In the genomic region with DNA sequence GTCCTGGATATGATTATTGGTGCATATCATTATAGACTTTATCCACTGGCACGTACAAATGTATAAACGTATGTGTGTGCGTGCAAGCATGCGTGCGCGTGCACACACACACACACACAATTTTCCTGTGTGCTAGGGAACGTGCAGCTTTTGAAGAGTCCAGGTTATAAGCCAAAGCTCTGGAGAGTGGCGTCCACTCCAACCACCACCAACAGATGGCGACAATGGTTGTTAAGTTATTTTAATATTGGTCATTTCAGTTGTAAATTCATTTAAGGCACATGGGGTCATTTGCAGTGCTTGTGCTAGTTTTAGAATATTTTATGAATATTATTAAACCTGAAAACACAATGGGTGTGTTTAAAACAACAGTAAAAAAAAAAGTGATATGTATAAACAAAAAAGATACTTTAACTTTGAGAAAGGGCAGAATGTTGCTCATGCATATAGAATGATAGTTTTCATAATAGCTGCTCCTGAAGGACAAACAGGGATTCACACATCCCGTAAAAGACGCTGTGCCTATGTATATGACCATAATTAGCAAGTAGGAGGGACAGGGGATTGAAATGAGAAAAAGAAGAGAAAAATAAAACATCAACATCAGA, we compare ENCODE assay signal across 8 cellular contexts.
DNase-seq lines count a peak whose midpoint lies in the region; ATAC-seq and TF ChIP-seq lines count a peak whose summit lies in the region.

No MANE protein-coding gene starts in this region.

- H3K27me3 ChIP-seq in Peyer's patch (no peaks in the 10 kb centered on the region), right atrium auricular region (no peaks in the 10 kb centered on the region)

- H3K4me3 Mint-ChIP-seq in activated naive CD8-positive, alpha-beta T cell treated with anti-CD3 and anti-CD28 coated beads for 36 hours, result no peak overlapping the region

- TF ChIP-seq POLR2A in Peyer's patch (IDR thresholded peaks at IDR 0.05), result no peak

- peak; percentile 25 to 67 (median 59) for TF ChIP-seq CTCF in Peyer's patch (IDR thresholded peaks at IDR 0.05)
- TF ChIP-seq CTCF in right atrium auricular region (IDR thresholded peaks at IDR 0.05), result peak; percentile 51 to 83

- peaks cover 0 to 6% (median 0%) of the 10 kb centered on the region in 4 donors for H3K4me1 ChIP-seq in Peyer's patch
- H3K4me1 ChIP-seq in right atrium auricular region, result peaks cover 0 to 75% of the 10 kb centered on the region in 2 donors

- DNase-seq in ELF-1 (ENCODE audit: low read depth, low spot score) (peak; percentile 40), Peyer's patch (peak; percentile 45 to 77 (median 51)), right atrium auricular region (ENCODE audit: low spot score) (no peak), SHP77 (lab: John Stamatoyannopoulos, UW) (no peak)
- DNase-seq in activated naive CD8-positive, alpha-beta T cell treated with anti-CD3 and anti-CD28 coated beads for 36 hours, result peak; percentile 29
- DNase-seq in stimulated activated CD4-positive, alpha-beta T cell treated with anti-CD3 and anti-CD28 coated beads, Interleukin-15, amount 100 ng/mL, for 24 hours, result peak; percentile 62

- peaks cover 78% of the 10 kb centered on the region for H3K4me1 Mint-ChIP-seq in activated naive CD8-positive, alpha-beta T cell treated with anti-CD3 and anti-CD28 coated beads for 36 hours

- no peaks in the 10 kb centered on the region for H3K9me3 Mint-ChIP-seq in activated naive CD8-positive, alpha-beta T cell treated with anti-CD3 and anti-CD28 coated beads for 36 hours

- H3K4me3 ChIP-seq in Peyer's patch, result no peak overlapping the region
- no peak overlapping the region for H3K4me3 ChIP-seq in right atrium auricular region

- H3K36me3 ChIP-seq in Peyer's patch (no peaks in the 10 kb centered on the region), right atrium auricular region (no peaks in the 10 kb centered on the region)

- H3K9me3 ChIP-seq in Peyer's patch (no peaks in the 10 kb centered on the region), right atrium auricular region (no peaks in the 10 kb centered on the region)

- no peak overlapping the region for H3K27ac Mint-ChIP-seq in activated naive CD8-positive, alpha-beta T cell treated with anti-CD3 and anti-CD28 coated beads for 36 hours

- ATAC-seq in HG02798 (IDR thresholded peaks at IDR 0.05; ENCODE audit: poor library complexity, unreplicated experiment), result peak; percentile 66
- no peak for ATAC-seq in HG02852 (IDR thresholded peaks at IDR 0.05; ENCODE audit: unreplicated experiment)

- H3K36me3 Mint-ChIP-seq in activated naive CD8-positive, alpha-beta T cell treated with anti-CD3 and anti-CD28 coated beads for 36 hours, result peaks cover 15% of the 10 kb centered on the region

- H3K27ac ChIP-seq in Peyer's patch (no peak overlapping the region), right atrium auricular region (peak overlapping the region in 1 of 2 donors; percentile 9)

- H3K27me3 Mint-ChIP-seq in activated naive CD8-positive, alpha-beta T cell treated with anti-CD3 and anti-CD28 coated beads for 36 hours, result no peaks in the 10 kb centered on the region

Comparison
In these comparisons a context has a peak if more than half of its experiments do, and no peak if none do; other contexts are left out.
1. DNase-seq: peak in ELF-1 (single experiment), Peyer's patch (3 of 3), activated naive CD8-positive, alpha-beta T cell treated with anti-CD3 and anti-CD28 coated beads for 36 hours (single experiment) and stimulated activated CD4-positive, alpha-beta T cell treated with anti-CD3 and anti-CD28 coated beads, Interleukin-15, amount 100 ng/mL, for 24 hours (single experiment); none in right atrium auricular region (single experiment) and SHP77 (0 of 2).